23 cellular contexts compared by ENCODE assay signal in the genomic region with DNA sequence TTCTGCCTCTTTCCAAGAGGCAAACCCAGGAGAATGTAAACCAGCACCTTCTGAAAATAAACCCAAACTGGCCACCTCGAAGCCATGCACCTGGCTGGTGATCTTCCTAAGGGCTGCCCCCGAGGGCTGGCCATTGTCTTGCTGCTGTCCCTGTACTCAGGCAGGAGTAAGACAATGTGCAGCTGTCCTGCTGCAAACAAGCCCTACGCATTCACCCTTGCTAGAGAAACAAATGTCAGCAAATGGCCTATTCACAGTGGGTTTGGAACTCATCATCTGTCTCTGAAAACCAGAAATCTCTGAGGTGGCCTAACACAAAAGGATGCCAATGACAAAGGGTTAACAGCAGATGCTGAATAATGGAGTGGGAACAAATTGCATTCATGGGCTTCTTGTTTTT.
DNase-seq lines count a peak whose midpoint lies in the region; ATAC-seq and TF ChIP-seq lines count a peak whose summit lies in the region.
"Had no signal": no experiment of that assay in that cellular context is flagged by ENCODE, and none has a peak within 500 bp of the region (broad histone marks: within the 10 kb centered on the region; RNA-seq: fewer than 3 reads in every experiment).

No MANE protein-coding gene starts in this region.

- ATAC-seq in natural killer cell treated with Interleukin-12 subunit alpha and Interleukin-12 subunit beta and Interleukin-15 and Interleukin-18, amount 100 ng/mL, for 72 hours: no peak
- ATAC-seq in HG03354 (IDR thresholded peaks at IDR 0.05; ENCODE audit: poor library complexity, severe bottlenecking, unreplicated experiment): no peak
- ATAC-seq: K562, left lung had no signal

- CTCF ChIA-PET in Caco-2 (lab: Charles Lee): no interaction called here

- intact Hi-C loops in Caco-2 (cut with micrococcal nuclease; ENCODE audit: unreplicated experiment): no loop called here

- DNase-seq in NCI-H1930 (lab: John Stamatoyannopoulos, UW) (peak; percentile 73 to 94), SK-N-DZ (ENCODE audit: low spot score) (peak; percentile 7), Caco-2 (no peak)
- no peak for DNase-seq in natural killer cell treated with Interleukin-12 subunit alpha and Interleukin-12 subunit beta and Interleukin-15 and Interleukin-18, amount 100 ng/mL, for 72 hours (ENCODE audit: low spot score)
- DNase-seq: activated CD8-positive, alpha-beta memory T cell treated with anti-CD3 and anti-CD28 coated beads for 24 hours; activated effector memory CD4-positive, alpha-beta T cell treated with anti-CD3 and anti-CD28 coated beads, Interleukin-2, amount 50 U/mL, for 16 hours; activated naive CD8-positive, alpha-beta T cell treated with anti-CD3 and anti-CD28 coated beads for 36 hours; mesenchymal stem cell; MG63; NCI-H1436 treated with DMSO at 0.1 percent for 48 hours; NCI-H82; occipital lobe; small intestine; T-helper 2 cell; transverse colon had no signal

- H3K4me3 ChIP-seq in HUES48 (ENCODE audit: low read depth, low read length) (no peak overlapping the region), Caco-2 (ENCODE audit: low read depth, low read length) (no peak overlapping the region)
- H3K4me3 ChIP-seq: ascending aorta, HAP-1, K562, left lung, MG63, transverse colon had no signal

- H3K4me3 Mint-ChIP-seq in nephron (no peak overlapping the region), Caco-2 (ENCODE audit: unreplicated experiment) (no peak overlapping the region)
- H3K4me3 Mint-ChIP-seq in natural killer cell treated with Interleukin-12 subunit alpha and Interleukin-12 subunit beta and Interleukin-15 and Interleukin-18, amount 100 ng/mL, for 72 hours: no peak overlapping the region
- H3K4me3 Mint-ChIP-seq: activated naive CD8-positive, alpha-beta T cell treated with anti-CD3 and anti-CD28 coated beads for 36 hours; central memory CD8-positive, alpha-beta T cell had no signal

- H3K36me3 ChIP-seq in HUES48 (ENCODE audit: control insufficient read depth, insufficient read depth, low read length) (no peaks in the 10 kb centered on the region), Caco-2 (ENCODE audit: control insufficient read depth, insufficient read depth, low read length) (no peaks in the 10 kb centered on the region)
- H3K36me3 ChIP-seq: ascending aorta, HAP-1, left lung, MG63, transverse colon had no signal

- H3K4me1 Mint-ChIP-seq in nephron: peaks cover 29% of the 10 kb centered on the region
- H3K4me1 Mint-ChIP-seq in natural killer cell treated with Interleukin-12 subunit alpha and Interleukin-12 subunit beta and Interleukin-15 and Interleukin-18, amount 100 ng/mL, for 72 hours (ENCODE audit: low read depth in 2 of 2): no peaks in the 10 kb centered on the region
- H3K4me1 Mint-ChIP-seq in Caco-2 (ENCODE audit: low read depth, unreplicated experiment): no peaks in the 10 kb centered on the region
- H3K4me1 Mint-ChIP-seq: activated naive CD8-positive, alpha-beta T cell treated with anti-CD3 and anti-CD28 coated beads for 36 hours; central memory CD8-positive, alpha-beta T cell had no signal

- H3K27ac Mint-ChIP-seq in nephron: peak overlapping the region in 2 of 3 experiments; percentile 18 to 46
- H3K27ac Mint-ChIP-seq in natural killer cell treated with Interleukin-12 subunit alpha and Interleukin-12 subunit beta and Interleukin-15 and Interleukin-18, amount 100 ng/mL, for 72 hours: no peak overlapping the region
- no peak overlapping the region for H3K27ac Mint-ChIP-seq in Caco-2 (ENCODE audit: unreplicated experiment)
- H3K27ac Mint-ChIP-seq: activated naive CD8-positive, alpha-beta T cell treated with anti-CD3 and anti-CD28 coated beads for 36 hours had no signal

- TF ChIP-seq CTCF in nephron (IDR thresholded peaks at IDR 0.05; ENCODE audit: unreplicated experiment in 3 of 3) (no peak), Caco-2 (IDR thresholded peaks at IDR 0.05; ENCODE audit: insufficient read depth in 1 of 2, low read depth in 1 of 2, low read length in 1 of 2, severe bottlenecking in 1 of 2, unreplicated experiment in 1 of 2) (no peak)

- no peaks in the 10 kb centered on the region for H3K9me3 Mint-ChIP-seq in nephron
- peaks cover 3% of the 10 kb centered on the region for H3K9me3 Mint-ChIP-seq in natural killer cell treated with Interleukin-12 subunit alpha and Interleukin-12 subunit beta and Interleukin-15 and Interleukin-18, amount 100 ng/mL, for 72 hours
- no peaks in the 10 kb centered on the region for H3K9me3 Mint-ChIP-seq in Caco-2 (ENCODE audit: unreplicated experiment)
- H3K9me3 Mint-ChIP-seq: activated naive CD8-positive, alpha-beta T cell treated with anti-CD3 and anti-CD28 coated beads for 36 hours; central memory CD8-positive, alpha-beta T cell had no signal

- H3K4me1 ChIP-seq in HUES48 (ENCODE audit: control insufficient read depth, insufficient read depth, low read length): peaks cover 33% of the 10 kb centered on the region
- no peaks in the 10 kb centered on the region for H3K4me1 ChIP-seq in Caco-2
- H3K4me1 ChIP-seq: ascending aorta, left lung, transverse colon had no signal

- H3K27me3 ChIP-seq in HUES48 (ENCODE audit: control insufficient read depth, insufficient read depth, low read length): no peaks in the 10 kb centered on the region; the same call in 1 of the 2 replicates
- no peaks in the 10 kb centered on the region for H3K27me3 ChIP-seq in Caco-2 (replicated peaks; ENCODE audit: control insufficient read depth, insufficient read depth, low read length)
- H3K27me3 ChIP-seq: ascending aorta, left lung, MG63, transverse colon had no signal

- H3K9me3 ChIP-seq in HUES48 (ENCODE audit: control insufficient read depth, insufficient read depth, low read length): no peaks in the 10 kb centered on the region
- no peaks in the 10 kb centered on the region for H3K9me3 ChIP-seq in Caco-2
- H3K9me3 ChIP-seq: ascending aorta, HAP-1, left lung, MG63, transverse colon had no signal

- H3K9ac ChIP-seq in HUES48 (ENCODE audit: low read depth, low read length): no peak overlapping the region

- BruUV-seq in Caco-2 (replicated peaks; lab: Mats Ljungman, UMichigan): no TSS peak

- H3K36me3 Mint-ChIP-seq in nephron (ENCODE audit: low read depth) (no peaks in the 10 kb centered on the region), Caco-2 (ENCODE audit: insufficient read depth, unreplicated experiment) (no peaks in the 10 kb centered on the region)
- no peaks in the 10 kb centered on the region for H3K36me3 Mint-ChIP-seq in natural killer cell treated with Interleukin-12 subunit alpha and Interleukin-12 subunit beta and Interleukin-15 and Interleukin-18, amount 100 ng/mL, for 72 hours
- H3K36me3 Mint-ChIP-seq: activated naive CD8-positive, alpha-beta T cell treated with anti-CD3 and anti-CD28 coated beads for 36 hours had no signal

- H3K27me3 Mint-ChIP-seq in nephron (ENCODE audit: low read depth) (no peaks in the 10 kb centered on the region), Caco-2 (ENCODE audit: insufficient read depth, unreplicated experiment) (no peaks in the 10 kb centered on the region)
- peaks cover 4 to 11% of the 10 kb centered on the region in 2 donors for H3K27me3 Mint-ChIP-seq in natural killer cell treated with Interleukin-12 subunit alpha and Interleukin-12 subunit beta and Interleukin-15 and Interleukin-18, amount 100 ng/mL, for 72 hours

- peak overlapping the region; percentile 2 for H3K27ac ChIP-seq in HUES48 (ENCODE audit: low read depth, low read length)
- H3K27ac ChIP-seq: ascending aorta, left lung, transverse colon had no signal

- POLR2A ChIA-PET in Caco-2 (lab: Charles Lee): no interaction called here

Comparison
In these comparisons a context has a peak if more than half of its experiments do, and no peak if none do; other contexts are left out.
1. DNase-seq: peak in NCI-H1930 (2 of 2) and SK-N-DZ (single experiment); none in natural killer cell treated with Interleukin-12 subunit alpha and Interleukin-12 subunit beta and Interleukin-15 and Interleukin-18, amount 100 ng/mL, for 72 hours (single experiment) and Caco-2 (0 of 2).
2. H3K27ac Mint-ChIP-seq: peak in nephron (2 of 3); none in natural killer cell treated with Interleukin-12 subunit alpha and Interleukin-12 subunit beta and Interleukin-15 and Interleukin-18, amount 100 ng/mL, for 72 hours (0 of 2) and Caco-2 (single experiment).